1 cellular context compared by ENCODE assay signal in the genomic region with DNA sequence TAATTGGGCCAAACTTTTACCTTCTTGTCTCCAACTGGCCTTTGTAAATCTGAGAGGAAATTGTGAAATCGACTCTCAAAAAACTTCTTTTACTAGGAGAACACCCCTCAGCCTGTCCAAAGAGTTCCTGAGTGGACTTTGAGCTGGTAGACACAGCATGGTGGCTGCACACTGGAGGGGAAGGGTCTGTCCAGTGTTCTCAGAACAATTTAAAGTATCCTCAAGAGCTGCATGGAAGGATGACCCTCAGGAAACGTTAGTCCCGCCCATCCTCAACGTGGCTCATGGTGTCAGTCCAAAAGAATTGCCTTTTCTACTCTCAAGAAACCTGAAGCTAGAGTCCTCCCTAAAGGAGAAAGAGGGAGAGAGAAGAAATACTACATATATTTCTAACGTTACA.
TF ChIP-seq lines count a peak whose summit lies in the region.

No MANE protein-coding gene starts in this region.

TF ChIP-seq in GM23338, 12 proteins besides CTCF, POLR2A, EP300 and RAD21 (continued from another document):
- TF ChIP-seq, protein P1, sequence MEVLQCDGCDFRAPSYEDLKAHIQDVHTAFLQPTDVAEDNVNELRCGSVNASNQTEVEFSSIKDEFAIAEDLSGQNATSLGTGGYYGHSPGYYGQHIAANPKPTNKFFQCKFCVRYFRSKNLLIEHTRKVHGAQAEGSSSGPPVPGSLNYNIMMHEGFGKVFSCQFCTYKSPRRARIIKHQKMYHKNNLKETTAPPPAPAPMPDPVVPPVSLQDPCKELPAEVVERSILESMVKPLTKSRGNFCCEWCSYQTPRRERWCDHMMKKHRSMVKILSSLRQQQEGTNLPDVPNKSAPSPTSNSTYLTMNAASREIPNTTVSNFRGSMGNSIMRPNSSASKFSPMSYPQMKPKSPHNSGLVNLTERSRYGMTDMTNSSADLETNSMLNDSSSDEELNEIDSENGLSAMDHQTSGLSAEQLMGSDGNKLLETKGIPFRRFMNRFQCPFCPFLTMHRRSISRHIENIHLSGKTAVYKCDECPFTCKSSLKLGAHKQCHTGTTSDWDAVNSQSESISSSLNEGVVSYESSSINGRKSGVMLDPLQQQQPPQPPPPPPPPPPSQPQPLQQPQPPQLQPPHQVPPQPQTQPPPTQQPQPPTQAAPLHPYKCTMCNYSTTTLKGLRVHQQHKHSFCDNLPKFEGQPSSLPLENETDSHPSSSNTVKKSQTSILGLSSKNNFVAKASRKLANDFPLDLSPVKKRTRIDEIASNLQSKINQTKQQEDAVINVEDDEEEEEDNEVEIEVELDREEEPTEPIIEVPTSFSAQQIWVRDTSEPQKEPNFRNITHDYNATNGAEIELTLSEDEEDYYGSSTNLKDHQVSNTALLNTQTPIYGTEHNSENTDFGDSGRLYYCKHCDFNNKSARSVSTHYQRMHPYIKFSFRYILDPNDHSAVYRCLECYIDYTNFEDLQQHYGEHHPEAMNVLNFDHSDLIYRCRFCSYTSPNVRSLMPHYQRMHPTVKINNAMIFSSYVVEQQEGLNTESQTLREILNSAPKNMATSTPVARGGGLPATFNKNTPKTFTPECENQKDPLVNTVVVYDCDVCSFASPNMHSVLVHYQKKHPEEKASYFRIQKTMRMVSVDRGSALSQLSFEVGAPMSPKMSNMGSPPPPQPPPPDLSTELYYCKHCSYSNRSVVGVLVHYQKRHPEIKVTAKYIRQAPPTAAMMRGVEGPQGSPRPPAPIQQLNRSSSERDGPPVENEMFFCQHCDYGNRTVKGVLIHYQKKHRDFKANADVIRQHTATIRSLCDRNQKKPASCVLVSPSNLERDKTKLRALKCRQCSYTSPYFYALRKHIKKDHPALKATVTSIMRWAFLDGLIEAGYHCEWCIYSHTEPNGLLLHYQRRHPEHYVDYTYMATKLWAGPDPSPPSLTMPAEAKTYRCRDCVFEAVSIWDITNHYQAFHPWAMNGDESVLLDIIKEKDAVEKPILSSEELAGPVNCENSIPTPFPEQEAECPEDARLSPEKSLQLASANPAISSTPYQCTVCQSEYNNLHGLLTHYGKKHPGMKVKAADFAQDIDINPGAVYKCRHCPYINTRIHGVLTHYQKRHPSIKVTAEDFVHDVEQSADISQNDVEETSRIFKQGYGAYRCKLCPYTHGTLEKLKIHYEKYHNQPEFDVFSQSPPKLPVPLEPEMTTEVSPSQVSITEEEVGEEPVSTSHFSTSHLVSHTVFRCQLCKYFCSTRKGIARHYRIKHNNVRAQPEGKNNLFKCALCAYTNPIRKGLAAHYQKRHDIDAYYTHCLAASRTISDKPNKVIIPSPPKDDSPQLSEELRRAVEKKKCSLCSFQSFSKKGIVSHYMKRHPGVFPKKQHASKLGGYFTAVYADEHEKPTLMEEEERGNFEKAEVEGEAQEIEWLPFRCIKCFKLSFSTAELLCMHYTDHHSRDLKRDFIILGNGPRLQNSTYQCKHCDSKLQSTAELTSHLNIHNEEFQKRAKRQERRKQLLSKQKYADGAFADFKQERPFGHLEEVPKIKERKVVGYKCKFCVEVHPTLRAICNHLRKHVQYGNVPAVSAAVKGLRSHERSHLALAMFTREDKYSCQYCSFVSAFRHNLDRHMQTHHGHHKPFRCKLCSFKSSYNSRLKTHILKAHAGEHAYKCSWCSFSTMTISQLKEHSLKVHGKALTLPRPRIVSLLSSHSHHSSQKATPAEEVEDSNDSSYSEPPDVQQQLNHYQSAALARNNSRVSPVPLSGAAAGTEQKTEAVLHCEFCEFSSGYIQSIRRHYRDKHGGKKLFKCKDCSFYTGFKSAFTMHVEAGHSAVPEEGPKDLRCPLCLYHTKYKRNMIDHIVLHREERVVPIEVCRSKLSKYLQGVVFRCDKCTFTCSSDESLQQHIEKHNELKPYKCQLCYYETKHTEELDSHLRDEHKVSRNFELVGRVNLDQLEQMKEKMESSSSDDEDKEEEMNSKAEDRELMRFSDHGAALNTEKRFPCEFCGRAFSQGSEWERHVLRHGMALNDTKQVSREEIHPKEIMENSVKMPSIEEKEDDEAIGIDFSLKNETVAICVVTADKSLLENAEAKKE (CRISPR knock-in tag; IDR thresholded peaks at IDR 0.05): no peak
- TF ChIP-seq POLR2AphosphoS5 (IDR thresholded peaks at IDR 0.05; ENCODE audit: low read depth) (no peak), EZH2 (IDR thresholded peaks at IDR 0.05; ENCODE audit: low read depth, unreplicated experiment) (no peak)
